1 cellular context compared by ENCODE assay signal in genomic region chr1:204692320-204692851, GRCh38.
TF ChIP-seq lines count a peak whose summit lies in the region.

No MANE protein-coding gene starts in this region.

TF ChIP-seq in SK-N-SH treated with all-trans-retinoic acid at 6 μM for 48 hours, 23 proteins besides CTCF, POLR2A, EP300 and RAD21 (continued from another document):
- no peak for TF ChIP-seq ESRRG (CRISPR knock-in tag; IDR thresholded peaks at IDR 0.05)
- TF ChIP-seq RARB (CRISPR knock-in tag; IDR thresholded peaks at IDR 0.05): no peak
- TF ChIP-seq PPARA (CRISPR knock-in tag; IDR thresholded peaks at IDR 0.05; ENCODE audit: borderline replicate concordance): no peak
- no peak for TF ChIP-seq PATZ1 (CRISPR knock-in tag; IDR thresholded peaks at IDR 0.05; ENCODE audit: borderline replicate concordance)
- no peak for TF ChIP-seq ZNF565 (CRISPR knock-in tag; conservative IDR thresholded peaks at IDR 0.05; ENCODE audit: low read depth)
- no peak for TF ChIP-seq GLIS3 (CRISPR knock-in tag; IDR thresholded peaks at IDR 0.05)
- TF ChIP-seq BACH2 (CRISPR knock-in tag; IDR thresholded peaks at IDR 0.05; ENCODE audit: borderline replicate concordance): no peak
- TF ChIP-seq TCF4 (CRISPR knock-in tag; IDR thresholded peaks at IDR 0.05; ENCODE audit: borderline replicate concordance): no peak
- TF ChIP-seq ZC3H10 (CRISPR knock-in tag; IDR thresholded peaks at IDR 0.05): no peak
- no peak for TF ChIP-seq ARNTL (CRISPR knock-in tag; IDR thresholded peaks at IDR 0.05; ENCODE audit: borderline replicate concordance, low read depth)
- no peak for TF ChIP-seq TOX (CRISPR knock-in tag; IDR thresholded peaks at IDR 0.05; ENCODE audit: borderline replicate concordance)
- no peak for TF ChIP-seq CSRNP3 (CRISPR knock-in tag; IDR thresholded peaks at IDR 0.05)
- no peak for TF ChIP-seq ZFP3 (CRISPR knock-in tag; IDR thresholded peaks at IDR 0.05)
- no peak for TF ChIP-seq ZFP30 (CRISPR knock-in tag; IDR thresholded peaks at IDR 0.05)
